21 cellular contexts compared by ENCODE assay signal in the genomic region with DNA sequence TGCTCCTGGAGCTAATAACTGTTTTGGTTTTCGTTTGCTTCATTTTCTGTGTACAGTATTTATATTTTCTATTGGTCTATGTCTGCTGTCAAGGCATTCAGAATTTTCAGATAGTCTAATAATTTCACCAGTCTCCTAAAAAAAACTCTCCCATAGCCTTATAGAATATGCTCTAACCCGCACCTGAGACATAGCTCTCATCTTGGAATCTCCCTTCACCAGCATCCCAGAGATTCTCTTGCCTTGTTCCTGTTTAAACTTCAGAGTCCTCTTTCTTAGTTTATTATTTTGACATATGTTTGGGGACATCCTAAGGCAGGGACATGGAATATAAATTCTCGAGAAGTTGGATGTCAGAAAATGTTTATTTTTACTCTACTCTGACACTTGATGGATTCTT.
"Had no signal": no experiment of that assay in that cellular context is flagged by ENCODE, and none has a peak within 500 bp of the region (broad histone marks: within the 10 kb centered on the region; RNA-seq: fewer than 3 reads in every experiment).

No MANE protein-coding gene starts in this region.

- H3K9me3 ChIP-seq: colonic mucosa, lower lobe of right lung, ovary, right lobe of liver, thoracic aorta had no signal

- H3K9ac ChIP-seq: neural progenitor cell had no signal

- H3K4me3 ChIP-seq: colonic mucosa, lower lobe of right lung, neural progenitor cell, ovary, right lobe of liver, thoracic aorta had no signal

- H3K4me3 Mint-ChIP-seq: activated CD4-positive, alpha-beta memory T cell treated with anti-CD3 and anti-CD28 coated beads for 36 hours; activated T-cell treated with anti-CD3 and anti-CD28 coated beads, Interleukin-2, amount 50 U/mL, for 4 hours; neural progenitor cell; T-helper 1 cell treated with Interleukin-12 subunit alpha and Interleukin-12 subunit beta and Interleukin-4 antibody, amounts not matched to agents 30 μg/mL and 1 μg/mL, for 36 hours had no signal

- ATAC-seq: activated T-cell treated with anti-CD3 and anti-CD28 coated beads, Interleukin-2, amount 50 U/mL, for 4 hours; left colon; lower lobe of right lung; right lobe of liver had no signal

- H3K4me2 ChIP-seq: neural progenitor cell had no signal

- H3K4me1 Mint-ChIP-seq: neural progenitor cell had no signal

- H3K9me3 Mint-ChIP-seq: activated T-cell treated with anti-CD3 and anti-CD28 coated beads, Interleukin-2, amount 50 U/mL, for 4 hours; neural progenitor cell had no signal

- H3K27ac Mint-ChIP-seq: activated CD4-positive, alpha-beta memory T cell treated with anti-CD3 and anti-CD28 coated beads for 36 hours; neural progenitor cell; T-helper 1 cell treated with Interleukin-12 subunit alpha and Interleukin-12 subunit beta and Interleukin-4 antibody, amounts not matched to agents 30 μg/mL and 1 μg/mL, for 36 hours had no signal

- DNase-seq: activated CD4-positive, alpha-beta memory T cell treated with anti-CD3 and anti-CD28 coated beads for 36 hours; activated CD4-positive, CD25-positive, alpha-beta regulatory T cell treated with anti-CD3 and anti-CD28 coated beads, Interleukin-2, amount 50 U/mL, for 72 hours; activated effector memory CD4-positive, alpha-beta T cell treated with Interleukin-2 at 50 U/mL for 16 hours; activated T-cell treated with anti-CD3 and anti-CD28 coated beads, Interleukin-2, amount 50 U/mL, for 4 hours; aorta; brain microvascular endothelial cell; central memory CD4-positive, alpha-beta T cell; colonic mucosa; erythroblast; hypothalamus; islet precursor cell; left colon; lower lobe of right lung; ovary; right lobe of liver; small intestine; stimulated activated CD4-positive, alpha-beta T cell treated with anti-CD3 and anti-CD28 coated beads, Interleukin-4, amount 100 ng/mL, for 1 hour had no signal

- H3K4me1 ChIP-seq: colonic mucosa, neural progenitor cell had no signal

- H3K27ac ChIP-seq: brain microvascular endothelial cell, colonic mucosa, neural progenitor cell, ovary, right lobe of liver, thoracic aorta, VCaP had no signal

- H3K36me3 ChIP-seq: brain microvascular endothelial cell, colonic mucosa, lower lobe of right lung, neural progenitor cell, ovary, right lobe of liver, thoracic aorta had no signal

- H2AFZ ChIP-seq: neural progenitor cell had no signal

- H3K27me3 Mint-ChIP-seq: activated CD4-positive, alpha-beta memory T cell treated with anti-CD3 and anti-CD28 coated beads for 36 hours had no signal

- H3K27me3 ChIP-seq: brain microvascular endothelial cell, colonic mucosa, neural progenitor cell, ovary, right lobe of liver had no signal

- H3K36me3 Mint-ChIP-seq: activated CD4-positive, alpha-beta memory T cell treated with anti-CD3 and anti-CD28 coated beads for 36 hours; neural progenitor cell had no signal
